11 cellular contexts compared by ENCODE assay signal in the genomic region with DNA sequence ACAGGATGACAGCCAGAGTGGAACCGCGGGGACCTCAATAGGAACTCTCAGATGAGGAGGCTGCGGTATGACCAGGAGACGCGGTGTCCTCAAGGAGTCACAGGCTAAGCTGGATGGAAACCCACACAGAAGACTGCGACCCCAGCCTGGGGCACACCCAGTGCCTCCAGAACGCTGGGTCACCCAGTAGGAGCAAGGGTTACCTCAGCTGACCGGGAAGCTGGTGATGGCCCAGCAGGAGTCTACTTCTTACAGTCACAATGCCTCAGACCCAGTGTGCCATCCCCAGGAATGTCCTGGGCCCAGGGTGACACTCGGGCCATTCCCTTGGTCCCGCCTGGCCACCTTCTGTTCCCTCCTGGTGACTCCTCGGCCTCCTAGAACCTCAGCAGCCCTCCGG. TPM values are rescaled to one million over a fixed set of nuclear protein-coding genes. Genes with fewer than 3 reads are reported as not detected.
"Had no signal": no experiment of that assay in that cellular context is flagged by ENCODE, and none has a peak within 500 bp of the region (broad histone marks: within the 10 kb centered on the region; RNA-seq: fewer than 3 reads in every experiment).

No MANE protein-coding gene starts in this region.

- H3K9ac ChIP-seq: KMS-11 had no signal

- H3K36me3 Mint-ChIP-seq: IgD-negative memory B cell had no signal

- H3K9me3 Mint-ChIP-seq: GM23338, HFFc6, IgD-negative memory B cell had no signal

- H3K27ac ChIP-seq: HL-60, KMS-11 had no signal

- H3K4me3 Mint-ChIP-seq: GM23338, H9, HFFc6, IgD-negative memory B cell had no signal

- DNase-seq: H9, HCEC 1CT, HFFc6, KBM-7 had no signal

- H3K4me3 ChIP-seq: GM23338 had no signal

- H3K27ac Mint-ChIP-seq: GM23338, H9, HFFc6, IgD-negative memory B cell had no signal

- ATAC-seq: GM23338, HepG2 had no signal

RNA-seq across cellular contexts. Expression of a gene that starts 29.9 kb away (rescaled TPM):
- total RNA-seq: GM23338, H1, H9, HepG2, HFFc6, HT1080 had no signal
- polyA plus RNA-seq: GM23338, H1, HepG2, IgD-negative memory B cell had no signal

RNA-seq across cellular contexts. Expression of a gene that starts 58.5 kb away (rescaled TPM):
- total RNA-seq: GM23338, H1, HepG2, HFFc6, HT1080 had no signal
- polyA plus RNA-seq: GM23338, H1, HepG2, IgD-negative memory B cell had no signal
